ENCODE assay signal across 1 cellular context in genomic region chr10:62048919-62049636, GRCh38.
TF ChIP-seq lines count a peak whose summit lies in the region.

No MANE protein-coding gene starts in this region.

TF ChIP-seq in K562, 482 proteins besides CTCF, POLR2A, EP300 and RAD21 (continued from another document):
- TF ChIP-seq, protein P1, sequence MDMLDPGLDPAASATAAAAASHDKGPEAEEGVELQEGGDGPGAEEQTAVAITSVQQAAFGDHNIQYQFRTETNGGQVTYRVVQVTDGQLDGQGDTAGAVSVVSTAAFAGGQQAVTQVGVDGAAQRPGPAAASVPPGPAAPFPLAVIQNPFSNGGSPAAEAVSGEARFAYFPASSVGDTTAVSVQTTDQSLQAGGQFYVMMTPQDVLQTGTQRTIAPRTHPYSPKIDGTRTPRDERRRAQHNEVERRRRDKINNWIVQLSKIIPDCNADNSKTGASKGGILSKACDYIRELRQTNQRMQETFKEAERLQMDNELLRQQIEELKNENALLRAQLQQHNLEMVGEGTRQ (CRISPR knock-in tag; IDR thresholded peaks at IDR 0.05), result 0 out of 2 replicates have a peak, but pooled peaks have one; percentile 18
- no peak for TF ChIP-seq MIER1 (IDR thresholded peaks at IDR 0.05; ENCODE audit: low read depth)
